Comparison of ENCODE assay signal across 9 cellular contexts in genomic region chr6:34664270-34664971, GRCh38. TPM values are rescaled to one million over a fixed set of nuclear protein-coding genes. Genes with fewer than 3 reads are reported as not detected.
A peak's percentile ranks its signal among the peaks of the same experiment; 100 is the strongest.
DNase-seq lines count a peak whose midpoint lies in the region; ATAC-seq, FAIRE-seq and TF ChIP-seq lines count a peak whose summit lies in the region.
"Had no signal": no experiment of that assay in that cellular context is flagged by ENCODE, and none has a peak within 500 bp of the region (broad histone marks: within the 10 kb centered on the region; RNA-seq: fewer than 3 reads in every experiment).

No MANE protein-coding gene starts in this region.

- H3K27ac ChIP-seq in A673 (ENCODE audit: low read depth, low read length, poor library complexity, severe bottlenecking), result peak overlapping the region; percentile 74
- peak overlapping the region; percentile 2; the same call in 1 of the 2 replicates for H3K27ac ChIP-seq in HUES6 (ENCODE audit: low read depth, low read length)
- peak overlapping the region; percentile 67 for H3K27ac ChIP-seq in HepG2 (ENCODE audit: extremely low read length, insufficient read depth, low read length)

- POLR2A ChIA-PET in A673 (lab: Charles Lee; ENCODE audit: low non-redundant PET) (interaction anchor here (0.6 kb wide), 1 partner anchor 807 kb away, joined by 6 read pairs; no protein-coding TSS in a partner anchor), HepG2 (lab: Yijun Ruan, JAX) (interaction anchor here (1.6 to 3.1 kb wide), 3 partner anchors 7 to 10 kb away, joined by 8 to 13 read pairs (median 10); no protein-coding TSS in a partner anchor)

- peaks cover 0 to 18% of the 10 kb centered on the region in 2 donors for H3K36me3 Mint-ChIP-seq in activated naive CD4-positive, alpha-beta T cell treated with anti-CD3 and anti-CD28 coated beads, Interleukin-2, amount 50 U/mL, for 72 hours

- H3K9ac ChIP-seq in HUES6 (ENCODE audit: low read length), result no peak overlapping the region
- no peak overlapping the region for H3K9ac ChIP-seq in HepG2 (ENCODE audit: insufficient read depth, low read depth, low read length)

- H3K36me3 ChIP-seq in A673 (ENCODE audit: insufficient read depth, low read length, poor library complexity, severe bottlenecking) (no peaks in the 10 kb centered on the region), HUES6 (ENCODE audit: control insufficient read depth, insufficient read depth, low read length) (no peaks in the 10 kb centered on the region), HepG2 (replicated peaks in 1 of 2; ENCODE audit: control insufficient read depth in 1 of 2, insufficient read depth in 2 of 2, low read length in 2 of 2) (no peaks in the 10 kb centered on the region)

- H3K4me3 ChIP-seq in A673 (ENCODE audit: low read depth, low read length, poor library complexity, severe bottlenecking), result no peak overlapping the region
- no peak overlapping the region for H3K4me3 ChIP-seq in HUES6 (ENCODE audit: low read depth, low read length)
- H3K4me3 ChIP-seq in HepG2 (replicated peaks in 1 of 3; ENCODE audit: insufficient read depth in 1 of 3, low read depth in 2 of 3, low read length in 3 of 3), result no peak overlapping the region

- peaks cover 92% of the 10 kb centered on the region for H3K79me2 ChIP-seq in HepG2 (ENCODE audit: insufficient read depth, low read length)

- no peak for TF ChIP-seq POLR2A in HepG2 (IDR thresholded peaks at IDR 0.05; ENCODE audit: insufficient read depth in 1 of 2, low read depth in 2 of 2, low read length in 2 of 2)

- BruUV-seq in A673 (replicated peaks; lab: Mats Ljungman, UMichigan) (no TSS peak), HepG2 (replicated peaks; lab: Mats Ljungman, UMichigan) (no TSS peak)

- CTCF ChIA-PET in A673 (lab: Charles Lee) (no interaction called here), HepG2 (lab: Yijun Ruan, JAX; ENCODE audit: low intra/inter-chr PET ratio, low total read pairs) (no interaction called here)

- FAIRE-seq in HepG2 (lab: Jason Lieb, UNC), result peak; percentile 32

- no peak for TF ChIP-seq EP300 in HepG2 (IDR thresholded peaks at IDR 0.05; ENCODE audit: low read depth in 2 of 2, low read length in 2 of 2)
- TF ChIP-seq EP300 in HepG2 (CRISPR knock-in tag; IDR thresholded peaks at IDR 0.05; ENCODE audit: borderline replicate concordance), result no peak; the same call in 1 of the 2 replicates

- peak overlapping the region; percentile 79 to 80 for H3K27ac Mint-ChIP-seq in activated naive CD4-positive, alpha-beta T cell treated with anti-CD3 and anti-CD28 coated beads, Interleukin-2, amount 50 U/mL, for 72 hours

- peak; percentile 49 for DNase-seq in A673 (ENCODE audit: low spot score)
- DNase-seq in activated naive CD4-positive, alpha-beta T cell treated with anti-CD3 and anti-CD28 coated beads, Interleukin-2, amount 50 U/mL, for 72 hours (ENCODE audit: low spot score in 2 of 2), result no peak
- peak; percentile 48 for DNase-seq in HepG2 (ENCODE audit: low spot score)
- no peak for DNase-seq in COR-L47 (lab: John Stamatoyannopoulos, UW)
- DNase-seq in GM13976 (ENCODE audit: low spot score), result no peak
- DNase-seq: NCI-H1417 treated with DMSO at 0.1 percent for 48 hours had no signal

- no peaks in the 10 kb centered on the region for H4K20me1 ChIP-seq in HepG2 (ENCODE audit: insufficient read depth, low read length)

- H3K4me2 ChIP-seq in HepG2 (ENCODE audit: low read depth, low read length), result peak overlapping the region; percentile 5; the same call in 1 of the 2 replicates

- TF ChIP-seq RAD21 in HepG2 (CRISPR knock-in tag; IDR thresholded peaks at IDR 0.05), result no peak

- H3K27me3 ChIP-seq in A673 (replicated peaks; ENCODE audit: insufficient read depth, low read depth, low read length, poor library complexity) (no peaks in the 10 kb centered on the region), HUES6 (ENCODE audit: control insufficient read depth, insufficient read depth, low read length) (no peaks in the 10 kb centered on the region), HepG2 (ENCODE audit: control insufficient read depth in 1 of 2, insufficient read depth in 2 of 2, low read length in 2 of 2) (no peaks in the 10 kb centered on the region)

- TF ChIP-seq CTCF in A673 (conservative IDR thresholded peaks at IDR 0.05; ENCODE audit: low read depth, low read length), result no peak
- TF ChIP-seq CTCF in HepG2 (CRISPR knock-in tag; IDR thresholded peaks at IDR 0.05), result no peak
- TF ChIP-seq CTCF in GM13976 (IDR thresholded peaks at IDR 0.05; ENCODE audit: borderline replicate concordance, control extremely low read depth, extremely low read depth, insufficient read depth, missing control alignments), result no peak

- no peaks in the 10 kb centered on the region for H3K9me3 ChIP-seq in A673 (ENCODE audit: low read depth, low read length, poor library complexity, severe bottlenecking)
- H3K9me3 ChIP-seq in HUES6 (ENCODE audit: control insufficient read depth, insufficient read depth, low read depth, low read length), result no peaks in the 10 kb centered on the region
- no peaks in the 10 kb centered on the region for H3K9me3 ChIP-seq in HepG2 (ENCODE audit: low read length)

- WGBS in HepG2 (ENCODE audit: low lambda C conversion rate), result 69% methylated on average over 4 of the region's 4 CpGs

- ATAC-seq in activated naive CD4-positive, alpha-beta T cell treated with anti-CD3 and anti-CD28 coated beads, Interleukin-2, amount 50 U/mL, for 72 hours, result no peak
- ATAC-seq in HepG2 (no peak), GM18502 (IDR thresholded peaks at IDR 0.05; ENCODE audit: poor library complexity, unreplicated experiment) (no peak), GM18517 (IDR thresholded peaks at IDR 0.05; ENCODE audit: unreplicated experiment) (no peak)

- peaks cover 35% of the 10 kb centered on the region for H3K4me1 ChIP-seq in A673 (ENCODE audit: insufficient read depth, low read length, poor library complexity, severe bottlenecking)
- peaks cover 12% of the 10 kb centered on the region; the same call in 1 of the 2 replicates for H3K4me1 ChIP-seq in HUES6 (ENCODE audit: control insufficient read depth, insufficient read depth, low read length)
- peaks cover 98% of the 10 kb centered on the region for H3K4me1 ChIP-seq in HepG2 (ENCODE audit: insufficient read depth, low read length)

- intact Hi-C loops in A673 (cut with micrococcal nuclease; ENCODE audit: unreplicated experiment) (no loop called here), HepG2 (cut with micrococcal nuclease; ENCODE audit: unreplicated experiment) (loop anchor here (5.0 kb wide), 1 partner anchor 1258 kb away; the partner anchor contains the start of gene SRPK1)

- H2AFZ ChIP-seq in HepG2 (ENCODE audit: low read length), result no peak overlapping the region

- H3K9me3 Mint-ChIP-seq in activated naive CD4-positive, alpha-beta T cell treated with anti-CD3 and anti-CD28 coated beads, Interleukin-2, amount 50 U/mL, for 72 hours, result peaks cover 4 to 5% of the 10 kb centered on the region in 2 donors

- in situ Hi-C loops in HepG2 (cut with HindIII; ENCODE audit: extremely low pct_ligation_motif_present, low pct_unique_long_range_greater_than_20kb), result no loop called here
- in situ Hi-C loops in GM13976 (cut with MboI; ENCODE audit: low sequenced_read_pairs, unreplicated experiment), result no loop called here

TF ChIP-seq in HepG2, 621 proteins besides CTCF, POLR2A, EP300 and RAD21 (continues in another document):
- peak; percentile 31; the same call in 1 of the 2 replicates for TF ChIP-seq ZNF644 (CRISPR knock-in tag; IDR thresholded peaks at IDR 0.05; ENCODE audit: low read depth)
- peak; percentile 93 for TF ChIP-seq MAFF (IDR thresholded peaks at IDR 0.05; ENCODE audit: low read depth, low read length)
- peak; percentile 99 for TF ChIP-seq NFE2L2 (IDR thresholded peaks at IDR 0.05; ENCODE audit: low read length)
- TF ChIP-seq NFE2L1 (CRISPR knock-in tag; IDR thresholded peaks at IDR 0.05; ENCODE audit: borderline replicate concordance), result 0 out of 2 replicates have a peak, but pooled peaks have one; percentile 61
- 0 out of 2 replicates have a peak, but pooled peaks have one; percentile 19 for TF ChIP-seq NR2C2 (CRISPR knock-in tag; IDR thresholded peaks at IDR 0.05; ENCODE audit: borderline replicate concordance)

RNA-seq across cellular contexts. Expression of gene ILRUN, which starts 32.1 kb away (rescaled TPM):
- 58.4 and 66.5 TPM in 2 replicates for total RNA-seq in A673 (2021)
- 10 to 100 TPM; 53.3 to 64.1 TPM for total RNA-seq in activated naive CD4-positive, alpha-beta T cell treated with anti-CD3 and anti-CD28 coated beads, Interleukin-2, amount 50 U/mL, for 72 hours
- total RNA-seq in HepG2 (2016; rRNA removed; fragmentation: Illumina TruSeq; extraction: Trizol), result 66.6 and 90.8 TPM in 2 replicates
- total RNA-seq in HepG2 (2016; cell fraction: cytosol; rRNA removed; fragmentation: Illumina TruSeq; extraction: Trizol; ENCODE audit: low read depth), result 20.3 and 22.0 TPM in 2 replicates
- total RNA-seq in HepG2 (2016; cell fraction: insoluble cytoplasmic fraction; rRNA removed; fragmentation: Illumina TruSeq; extraction: Trizol), result 66.5 and 79.2 TPM in 2 replicates
- 93.9 and 107 TPM in 2 replicates for total RNA-seq in HepG2 (2016; cell fraction: membrane; rRNA removed; fragmentation: Illumina TruSeq; extraction: Trizol)
- total RNA-seq in HepG2 (2016; cell fraction: nucleus; rRNA removed; fragmentation: Illumina TruSeq; extraction: Trizol), result 37.4 and 39.5 TPM in 2 replicates
- polyA plus RNA-seq in HepG2 (2011; rRNA removed), result 45.5 and 50.6 TPM in 2 replicates
- polyA plus RNA-seq in HepG2 (2011; cell fraction: cytosol; rRNA removed), result 39.2 and 46.8 TPM in 2 replicates
- 18.1 and 22.0 TPM in 2 replicates for polyA plus RNA-seq in HepG2 (2011; cell fraction: nucleus; rRNA removed)
- 76.7 and 76.9 TPM in 2 replicates for polyA plus RNA-seq in HepG2 (2012)
- polyA plus RNA-seq in HepG2 (2016; cell fraction: cytosol; fragmentation: Illumina TruSeq; extraction: Trizol; ENCODE audit: low read depth), result 23.8 and 24.6 TPM in 2 replicates
- 79.1 and 86.9 TPM in 2 replicates for polyA plus RNA-seq in HepG2 (2016; cell fraction: insoluble cytoplasmic fraction; fragmentation: Illumina TruSeq; extraction: Trizol; ENCODE audit: low read depth)
- 82.0 and 93.2 TPM in 2 replicates for polyA plus RNA-seq in HepG2 (2016; cell fraction: membrane; fragmentation: Illumina TruSeq; extraction: Trizol; ENCODE audit: low read depth)
- 42.3 and 46.6 TPM in 2 replicates for polyA plus RNA-seq in HepG2 (2016; cell fraction: nucleus; fragmentation: Illumina TruSeq; extraction: Trizol; ENCODE audit: insufficient read depth, low read depth)
- polyA minus RNA-seq in HepG2 (2011; rRNA and poly(A)+ RNA removed; ENCODE audit: low replicate concordance), result 122 and 124 TPM in 2 replicates
- polyA minus RNA-seq in HepG2 (2011; cell fraction: cytosol; rRNA and poly(A)+ RNA removed), result 45.1 and 48.4 TPM in 2 replicates
- 27.2 and 30.5 TPM in 2 replicates for polyA minus RNA-seq in HepG2 (2011; cell fraction: nucleus; rRNA and poly(A)+ RNA removed)

Comparison
In these comparisons a context has a peak if more than half of its experiments do, and no peak if none do; other contexts are left out.
1. DNase-seq: peak in A673 (single experiment) and HepG2 (single experiment); none in activated naive CD4-positive, alpha-beta T cell treated with anti-CD3 and anti-CD28 coated beads, Interleukin-2, amount 50 U/mL, for 72 hours (0 of 2), COR-L47 (single experiment) and GM13976 (single experiment).
2. H3K27ac ChIP-seq: peak in every context shown above with its lines; median percentile 74 in A673; 67 in HepG2; 2 in HUES6.